15 cellular contexts compared by ENCODE assay signal in genomic region chr4:125639182-125639621, GRCh38.
DNase-seq lines count a peak whose midpoint lies in the region; ATAC-seq, FAIRE-seq and TF ChIP-seq lines count a peak whose summit lies in the region.
"Had no signal": no experiment of that assay in that cellular context is flagged by ENCODE, and none has a peak within 500 bp of the region (broad histone marks: within the 10 kb centered on the region; RNA-seq: fewer than 3 reads in every experiment).

No MANE protein-coding gene starts in this region.

- no peak overlapping the region for H4K91ac ChIP-seq in H9 (ENCODE audit: insufficient read length, low read depth, low read length)

- DNase-seq in H9: peak; percentile 89
- DNase-seq in astrocyte (ENCODE audit: low read depth): peak; percentile 16
- DNase-seq in iPS DF 4.7 (ENCODE audit: extremely low read depth, low spot score): peak; percentile 93
- DNase-seq in osteocyte (ENCODE audit: extremely low spot score, unreplicated experiment): no peak
- DNase-seq in CD1c-positive myeloid dendritic cell (ENCODE audit: extremely low spot score): no peak
- no peak for DNase-seq in urothelium cell line (ENCODE audit: low spot score)
- DNase-seq: activated CD4-positive, alpha-beta T cell treated with anti-CD3 and anti-CD28 coated beads for 36 hours; activated naive CD4-positive, alpha-beta T cell; NCI-H510A treated with DMSO at 0.1 percent for 48 hours had no signal

- H3K4me2 ChIP-seq in H9 (ENCODE audit: insufficient read depth, insufficient read length, low read length) (peak overlapping the region; percentile 0), astrocyte (ENCODE audit: low read length) (peak overlapping the region; percentile 43)

- no peak for ATAC-seq in HG03196 (IDR thresholded peaks at IDR 0.05; ENCODE audit: unreplicated experiment)
- no peak for ATAC-seq in GM21367 (IDR thresholded peaks at IDR 0.05; ENCODE audit: unreplicated experiment)
- ATAC-seq: activated CD4-positive, alpha-beta T cell treated with anti-CD3 and anti-CD28 coated beads for 36 hours; HCT116 had no signal

- no peak for TF ChIP-seq CTCF in H9 (conservative IDR thresholded peaks at IDR 0.05)
- TF ChIP-seq CTCF in astrocyte (IDR thresholded peaks at IDR 0.05; ENCODE audit: insufficient read depth, low read depth, low read length): no peak
- TF ChIP-seq CTCF in osteocyte (IDR thresholded peaks at IDR 0.05): no peak

- no peak overlapping the region for H2BK15ac ChIP-seq in H9 (ENCODE audit: low read depth, low read length)

- no peak overlapping the region for H2AK5ac ChIP-seq in H9 (ENCODE audit: insufficient read length, low read length)

- no peak overlapping the region for H3K14ac ChIP-seq in H9 (ENCODE audit: insufficient read depth, low read length)

- no peak overlapping the region for H3T11ph ChIP-seq in H9 (ENCODE audit: low read length)

- H3K36me3 Mint-ChIP-seq in H9 (ENCODE audit: insufficient read depth in 1 of 3, low read depth in 3 of 3) (peaks cover 5 to 7% (median 6%) of the 10 kb centered on the region in 3 experiments; a peak in 2 of 7 replicates), astrocyte (ENCODE audit: low read depth, unreplicated experiment) (no peaks in the 10 kb centered on the region), osteocyte (ENCODE audit: unreplicated experiment) (no peaks in the 10 kb centered on the region)
- H3K36me3 Mint-ChIP-seq: type B pancreatic cell had no signal

- H3K4ac ChIP-seq in H9 (ENCODE audit: low read depth, low read length): no peak overlapping the region

- H3K27me3 Mint-ChIP-seq in H9 (ENCODE audit: low read depth) (no peaks in the 10 kb centered on the region; the same call in 1 of the 2 replicates), astrocyte (ENCODE audit: low read depth, unreplicated experiment) (no peaks in the 10 kb centered on the region), osteocyte (ENCODE audit: unreplicated experiment) (no peaks in the 10 kb centered on the region)
- H3K27me3 Mint-ChIP-seq: activated CD4-positive, alpha-beta T cell treated with anti-CD3 and anti-CD28 coated beads for 36 hours had no signal

- H3K9me3 ChIP-seq in H9 (ENCODE audit: control insufficient read depth, low read depth, low read length) (no peaks in the 10 kb centered on the region), astrocyte (ENCODE audit: insufficient read depth, low read depth, low read length) (no peaks in the 10 kb centered on the region)
- H3K9me3 ChIP-seq: SJSA1 had no signal

- FAIRE-seq in astrocyte (lab: Jason Lieb, UNC): no peak
- FAIRE-seq in urothelium cell line (lab: Jason Lieb, UNC): no peak

- no peak overlapping the region for H3K56ac ChIP-seq in H9 (ENCODE audit: insufficient read length, low read depth, low read length)

- H3K79me2 ChIP-seq in H9 (ENCODE audit: insufficient read depth, low read length) (no peaks in the 10 kb centered on the region), astrocyte (ENCODE audit: insufficient read depth, low read length) (no peaks in the 10 kb centered on the region)

- no peak overlapping the region for H3K4me3 ChIP-seq in astrocyte (ENCODE audit: insufficient read depth, low read depth, low read length)
- H3K4me3 ChIP-seq: SJSA1 had no signal

- H4K20me1 ChIP-seq in H9 (ENCODE audit: control insufficient read depth, insufficient read depth, insufficient read length): no peaks in the 10 kb centered on the region
- H4K20me1 ChIP-seq in astrocyte (ENCODE audit: insufficient read depth, low read length): no peaks in the 10 kb centered on the region

- H3K9ac ChIP-seq in H9 (ENCODE audit: extremely low read depth, insufficient read length, low read length): no peak overlapping the region
- H3K9ac ChIP-seq in astrocyte (ENCODE audit: low read length): no peak overlapping the region

- no peak overlapping the region for H2BK20ac ChIP-seq in H9 (ENCODE audit: low read depth, low read length, poor library complexity, severe bottlenecking)

- no peaks in the 10 kb centered on the region for H3K79me1 ChIP-seq in H9 (ENCODE audit: insufficient read depth, low read depth, low read length, poor library complexity, severe bottlenecking)

- H2BK12ac ChIP-seq in H9 (ENCODE audit: insufficient read length, low read depth, low read length): no peak overlapping the region

- no peak overlapping the region for H4K5ac ChIP-seq in H9 (ENCODE audit: insufficient read length, low read depth, low read length)

- no peak overlapping the region for H2BK120ac ChIP-seq in H9 (ENCODE audit: low read depth, low read length, poor library complexity, severe bottlenecking)

- H3K4me1 Mint-ChIP-seq in H9 (peaks cover 54% of the 10 kb centered on the region in 2 experiments), astrocyte (ENCODE audit: low read depth, unreplicated experiment) (peaks cover 8% of the 10 kb centered on the region), osteocyte (ENCODE audit: unreplicated experiment) (peaks cover 52% of the 10 kb centered on the region)
- H3K4me1 Mint-ChIP-seq: activated CD4-positive, alpha-beta T cell treated with anti-CD3 and anti-CD28 coated beads for 36 hours had no signal

- no peak overlapping the region for H3K18ac ChIP-seq in H9 (ENCODE audit: insufficient read length, low read depth, low read length)

- H3K4me1 ChIP-seq in H9 (ENCODE audit: insufficient read depth, low read length): peaks cover 7% of the 10 kb centered on the region; the same call in 1 of the 2 replicates
- H3K4me1 ChIP-seq in astrocyte (ENCODE audit: insufficient read depth, low read length): peaks cover 5% of the 10 kb centered on the region
- H3K4me1 ChIP-seq: SJSA1 had no signal

- H3K4me3 Mint-ChIP-seq in H9 (peak overlapping the region; percentile 2 to 6; a peak in 3 of 5 replicates), astrocyte (ENCODE audit: unreplicated experiment) (no peak overlapping the region), osteocyte (ENCODE audit: unreplicated experiment) (no peak overlapping the region)
- H3K4me3 Mint-ChIP-seq: activated CD4-positive, alpha-beta T cell treated with anti-CD3 and anti-CD28 coated beads for 36 hours; type B pancreatic cell had no signal

- no peaks in the 10 kb centered on the region for H3K36me3 ChIP-seq in astrocyte (ENCODE audit: insufficient read depth, low read length)
- H3K36me3 ChIP-seq: SJSA1 had no signal

- H3K9me3 Mint-ChIP-seq in H9 (no peaks in the 10 kb centered on the region; a peak in 1 of 5 replicates), astrocyte (ENCODE audit: unreplicated experiment) (no peaks in the 10 kb centered on the region), osteocyte (ENCODE audit: unreplicated experiment) (no peaks in the 10 kb centered on the region)
- H3K9me3 Mint-ChIP-seq: type B pancreatic cell had no signal

- H2AFZ ChIP-seq in H9 (ENCODE audit: low read length) (no peak overlapping the region), astrocyte (ENCODE audit: low read depth, low read length) (peak overlapping the region; percentile 67)

- H4K8ac ChIP-seq in H9 (replicated peaks; ENCODE audit: insufficient read length, low read depth, low read length): no peak overlapping the region

- H3K23me2 ChIP-seq in H9 (ENCODE audit: insufficient read length, low read depth, low read length, poor library complexity, severe bottlenecking): no peaks in the 10 kb centered on the region

- H2BK5ac ChIP-seq in H9 (ENCODE audit: insufficient read length, low read length): no peak overlapping the region

- H3K27ac Mint-ChIP-seq in H9 (peak overlapping the region; percentile 77 to 93 (median 93)), astrocyte (ENCODE audit: unreplicated experiment) (no peak overlapping the region), osteocyte (ENCODE audit: unreplicated experiment) (peak overlapping the region; percentile 6)
- H3K27ac Mint-ChIP-seq: activated CD4-positive, alpha-beta T cell treated with anti-CD3 and anti-CD28 coated beads for 36 hours; type B pancreatic cell had no signal

- H3K27ac ChIP-seq in H9 (ENCODE audit: insufficient read length, low read depth, low read length): peak overlapping the region; percentile 1
- no peak overlapping the region for H3K27ac ChIP-seq in astrocyte (ENCODE audit: low read depth, low read length)
- H3K27ac ChIP-seq: C4-2B, SJSA1 had no signal

- H3K23ac ChIP-seq in H9 (ENCODE audit: insufficient read length, low read depth, low read length): no peak overlapping the region

- no CpG with 5 or more reads among the region's 6 CpGs for WGBS in H9 (ENCODE audit: extremely low coverage, insufficient read length, low lambda C conversion rate)

- H3K27me3 ChIP-seq in H9 (ENCODE audit: insufficient read depth, low read length): no peaks in the 10 kb centered on the region
- H3K27me3 ChIP-seq in astrocyte (ENCODE audit: insufficient read depth, low read length): no peaks in the 10 kb centered on the region
- H3K27me3 ChIP-seq: SJSA1 had no signal

Comparison
In these comparisons a context has a peak if more than half of its experiments do, and no peak if none do; other contexts are left out.
1. DNase-seq: peak in H9 (single experiment), astrocyte (single experiment) and iPS DF 4.7 (single experiment); none in osteocyte (single experiment), CD1c-positive myeloid dendritic cell (single experiment) and urothelium cell line (single experiment).
2. H3K4me3 Mint-ChIP-seq: peak in H9 (2 of 2); none in astrocyte (single experiment) and osteocyte (single experiment).